In genomic region chr20:47392721-47393073, GRCh38 we compare ENCODE assay signal across 9 cellular contexts. TPM values are rescaled to one million over a fixed set of nuclear protein-coding genes. Genes with fewer than 3 reads are reported as not detected.
DNase-seq lines count a peak whose midpoint lies in the region; ATAC-seq, FAIRE-seq and TF ChIP-seq lines count a peak whose summit lies in the region.
"Had no signal": no experiment of that assay in that cellular context is flagged by ENCODE, and none has a peak within 500 bp of the region (broad histone marks: within the 10 kb centered on the region; RNA-seq: fewer than 3 reads in every experiment).

No MANE protein-coding gene starts in this region.

- H3K79me2 ChIP-seq in keratinocyte (ENCODE audit: control insufficient read depth, insufficient read depth, low read length): no peaks in the 10 kb centered on the region

- peak overlapping the region; percentile 88 for H2AFZ ChIP-seq in keratinocyte (ENCODE audit: control insufficient read depth, low read length)

- H3K4me3 Mint-ChIP-seq in CD8-positive, alpha-beta memory T cell: no peak overlapping the region
- peak overlapping the region; percentile 55 for H3K4me3 Mint-ChIP-seq in activated B cell treated with CpG ODN at 0.5 μM for 24 hours

- no peaks in the 10 kb centered on the region for H3K36me3 ChIP-seq in CD8-positive, alpha-beta memory T cell (ENCODE audit: insufficient read depth, low read length)
- no peaks in the 10 kb centered on the region for H3K36me3 ChIP-seq in keratinocyte (ENCODE audit: control insufficient read depth in 2 of 2, extremely low read depth in 1 of 2, insufficient read depth in 2 of 2, low read length in 2 of 2)

- H3K27me3 Mint-ChIP-seq in CD8-positive, alpha-beta memory T cell: no peaks in the 10 kb centered on the region
- H3K27me3 Mint-ChIP-seq in activated B cell treated with CpG ODN at 0.5 μM for 24 hours: no peaks in the 10 kb centered on the region

- no peaks in the 10 kb centered on the region for H3K36me3 Mint-ChIP-seq in CD8-positive, alpha-beta memory T cell
- peaks cover 16% of the 10 kb centered on the region for H3K36me3 Mint-ChIP-seq in activated B cell treated with CpG ODN at 0.5 μM for 24 hours (ENCODE audit: low read depth)

- POLR2A ChIA-PET in CD8-positive, alpha-beta memory T cell (lab: Charles Lee): no interaction called here
- POLR2A ChIA-PET in activated B cell treated with CpG ODN at 0.5 μM for 24 hours (lab: Charles Lee): interaction anchor here (0.6 to 6.3 kb wide), 16 partner anchors 8 to 168 kb away, joined by 3 to 174 read pairs (median 5); partner anchors contain the start of genes NCOA3 and ZMYND8

- CTCF ChIA-PET in CD8-positive, alpha-beta memory T cell (lab: Charles Lee): interaction anchor here (1.1 to 2.8 kb wide), 2 partner anchors 8 to 21 kb away, joined by 3 to 18 read pairs; no protein-coding TSS in a partner anchor
- CTCF ChIA-PET in activated B cell treated with CpG ODN at 0.5 μM for 24 hours (lab: Charles Lee): interaction anchor here (1.2 to 2.4 kb wide), 5 partner anchors 9 to 122 kb away, joined by 3 to 10 read pairs (median 4); no protein-coding TSS in a partner anchor

- no peaks in the 10 kb centered on the region for H3K27me3 ChIP-seq in CD8-positive, alpha-beta memory T cell (ENCODE audit: insufficient read depth, low read length, poor library complexity, severe bottlenecking)
- H3K27me3 ChIP-seq in keratinocyte (ENCODE audit: control insufficient read depth, extremely low read depth, insufficient read depth, low read length): no peaks in the 10 kb centered on the region

- peak overlapping the region; percentile 68 for H3K27ac ChIP-seq in CD8-positive, alpha-beta memory T cell (ENCODE audit: low read depth, low read length)
- H3K27ac ChIP-seq in keratinocyte (ENCODE audit: control insufficient read depth, insufficient read depth, low read length): peak overlapping the region; percentile 100

- H3K27ac Mint-ChIP-seq in CD8-positive, alpha-beta memory T cell: no peak overlapping the region
- H3K27ac Mint-ChIP-seq in activated B cell treated with CpG ODN at 0.5 μM for 24 hours: peak overlapping the region; percentile 95

- no peaks in the 10 kb centered on the region for H4K20me1 ChIP-seq in keratinocyte (ENCODE audit: control insufficient read depth, extremely low read depth, insufficient read depth, low read length)

- no peaks in the 10 kb centered on the region for H3K9me1 ChIP-seq in keratinocyte (ENCODE audit: control insufficient read depth, extremely low read depth, insufficient read depth, low read length)

- peak overlapping the region; percentile 95 for H3K9ac ChIP-seq in keratinocyte (ENCODE audit: control insufficient read depth, extremely low read depth, insufficient read depth, low read length)

- peaks cover 0 to 2% (median 0%) of the 10 kb centered on the region in 5 donors for H3K9me3 Mint-ChIP-seq in CD8-positive, alpha-beta memory T cell
- peaks cover 4% of the 10 kb centered on the region for H3K9me3 Mint-ChIP-seq in activated B cell treated with CpG ODN at 0.5 μM for 24 hours

- intact Hi-C loops in activated B cell treated with CpG ODN at 0.5 μM for 24 hours (cut with micrococcal nuclease): loop anchor here (1.0 to 5.0 kb wide), 5 partner anchors 20 to 220 kb away; no protein-coding TSS in a partner anchor

- dilution Hi-C loops in keratinocyte (cut with MboI; ENCODE audit: extremely low pct_ligation_motif_present, low sequenced_read_pairs): no loop called here

- H3K4me1 Mint-ChIP-seq in CD8-positive, alpha-beta memory T cell: peaks cover 0 to 2% (median under 1%) of the 10 kb centered on the region in 3 donors
- H3K4me1 Mint-ChIP-seq in activated B cell treated with CpG ODN at 0.5 μM for 24 hours: peaks cover 44% of the 10 kb centered on the region

- ATAC-seq in activated B cell treated with CpG ODN at 0.5 μM for 24 hours (ENCODE audit: low read depth): no peak

- no peak overlapping the region for H3K4me3 ChIP-seq in CD8-positive, alpha-beta memory T cell (ENCODE audit: low read length)
- peak overlapping the region; percentile 15 to 70 (median 59) for H3K4me3 ChIP-seq in keratinocyte (ENCODE audit: control insufficient read depth in 2 of 3, extremely low read depth in 1 of 3, insufficient read depth in 2 of 3, low read depth in 1 of 3, low read length in 3 of 3)

- H3K4me2 ChIP-seq in keratinocyte (ENCODE audit: control insufficient read depth, extremely low read depth, insufficient read depth, low read depth, low read length): peak overlapping the region; percentile 96

- TF ChIP-seq CTCF in activated B cell treated with CpG ODN at 0.5 μM for 24 hours (IDR thresholded peaks at IDR 0.05) (no peak), keratinocyte (optimal IDR thresholded peaks at IDR 0.05 in 1 of 3, IDR thresholded peaks at IDR 0.05 in 1 of 3, conservative IDR thresholded peaks at IDR 0.05 in 1 of 3; ENCODE audit: extremely low read depth in 1 of 3, insufficient read depth in 2 of 3, low read length in 3 of 3) (no peak)

- no peaks in the 10 kb centered on the region for H3K9me3 ChIP-seq in CD8-positive, alpha-beta memory T cell (ENCODE audit: low read length)
- H3K9me3 ChIP-seq in keratinocyte (ENCODE audit: control insufficient read depth, low read depth, low read length): no peaks in the 10 kb centered on the region

- H3K4me1 ChIP-seq in CD8-positive, alpha-beta memory T cell (ENCODE audit: insufficient read depth, low read length): no peaks in the 10 kb centered on the region
- peaks cover 23% of the 10 kb centered on the region for H3K4me1 ChIP-seq in keratinocyte (ENCODE audit: control insufficient read depth, extremely low read depth, insufficient read depth, low read length)

- no peak for DNase-seq in CD8-positive, alpha-beta memory T cell
- DNase-seq in HK-2 (ENCODE audit: unreplicated experiment) (peak; percentile 66), activated B cell treated with CpG ODN at 0.5 μM for 24 hours (no peak), keratinocyte (ENCODE audit: low read depth, low spot score) (peak; percentile 89), KG1 (lab: John Stamatoyannopoulos, UW) (no peak), GM03348 (ENCODE audit: low spot score) (no peak), SIG-M5 treated with dmso at 0.1 percent for 504 hours (lab: John Stamatoyannopoulos, UW; ENCODE audit: unreplicated experiment) (no peak)
- no peak for DNase-seq in activated CD8-positive, alpha-beta memory T cell treated with anti-CD3 and anti-CD28 coated beads for 24 hours
- DNase-seq: DND-41 had no signal

- FAIRE-seq in keratinocyte (lab: Jason Lieb, UNC): no peak

RNA-seq across cellular contexts. Expression of gene ZMYND8, which starts 36.2 kb away (rescaled TPM):
- 10 to 100 TPM; 25.8 to 30.7 TPM for total RNA-seq in CD8-positive, alpha-beta memory T cell
- polyA plus RNA-seq in CD8-positive, alpha-beta memory T cell: 20.9 TPM
- total RNA-seq in activated B cell treated with CpG ODN at 0.5 μM for 24 hours: 42.6 and 44.7 TPM in 2 replicates
- 30.0 to 42.6 TPM (median 39.8 TPM) in 3 replicates for polyA plus RNA-seq in keratinocyte
- 49.3 TPM for polyA plus RNA-seq in keratinocyte (2011; ENCODE audit: low read depth)
- 21.6 and 26.9 TPM in 2 replicates for polyA plus RNA-seq in keratinocyte (2011; cell fraction: cytosol; rRNA removed)
- 95.0 and 95.8 TPM in 2 replicates for polyA plus RNA-seq in keratinocyte (2011; cell fraction: nucleus; rRNA removed)
- 34.7 and 37.8 TPM in 2 replicates for polyA plus RNA-seq in keratinocyte (2012; ENCODE audit: low replicate concordance)
- 40.3 to 48.9 TPM (median 40.8 TPM) in 3 replicates for polyA minus RNA-seq in keratinocyte
- 21.7 TPM for polyA minus RNA-seq in keratinocyte (2011; cell fraction: cytosol; rRNA and poly(A)+ RNA removed)
- polyA minus RNA-seq in keratinocyte (2011; cell fraction: nucleus; rRNA and poly(A)+ RNA removed): 51.6 and 102 TPM in 2 replicates

Comparison
In these comparisons a context has a peak if more than half of its experiments do, and no peak if none do; other contexts are left out.
1. DNase-seq: peak in HK-2 (single experiment) and keratinocyte (single experiment); none in CD8-positive, alpha-beta memory T cell (0 of 5), activated B cell treated with CpG ODN at 0.5 μM for 24 hours (single experiment), activated CD8-positive, alpha-beta memory T cell treated with anti-CD3 and anti-CD28 coated beads for 24 hours (single experiment), KG1 (single experiment), GM03348 (single experiment) and SIG-M5 treated with dmso at 0.1 percent for 504 hours (single experiment).